6 cellular contexts compared by ENCODE assay signal in genomic region chr4:183326387-183326786, GRCh38. TPM values are rescaled to one million over a fixed set of nuclear protein-coding genes. Genes with fewer than 3 reads are reported as not detected.
"Had no signal": no experiment of that assay in that cellular context is flagged by ENCODE, and none has a peak within 500 bp of the region (broad histone marks: within the 10 kb centered on the region; RNA-seq: fewer than 3 reads in every experiment).

No MANE protein-coding gene starts in this region.

RNA-seq across cellular contexts. Expression of gene CLDN24, which starts 4.2 kb away (rescaled TPM):
- total RNA-seq: M059J, PC-9, Right ventricle myocardium inferior, RPMI7951, SJCRH30, SK-MEL-5 had no signal

RNA-seq across cellular contexts. Expression of gene CLDN22, which starts 6.3 kb away (rescaled TPM):
- total RNA-seq: PC-9, Right ventricle myocardium inferior, RPMI7951, SJCRH30, SK-MEL-5 had no signal
